8 cellular contexts compared by ENCODE assay signal in genomic region chr19:18340237-18340989, GRCh38. TPM values are rescaled to one million over a fixed set of nuclear protein-coding genes. Genes with fewer than 3 reads are reported as not detected.
DNase-seq lines count a peak whose midpoint lies in the region; ATAC-seq and TF ChIP-seq lines count a peak whose summit lies in the region.

A gene with protein sequence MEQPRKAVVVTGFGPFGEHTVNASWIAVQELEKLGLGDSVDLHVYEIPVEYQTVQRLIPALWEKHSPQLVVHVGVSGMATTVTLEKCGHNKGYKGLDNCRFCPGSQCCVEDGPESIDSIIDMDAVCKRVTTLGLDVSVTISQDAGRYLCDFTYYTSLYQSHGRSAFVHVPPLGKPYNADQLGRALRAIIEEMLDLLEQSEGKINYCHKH (plus strand): TSS chr19:18340598. CDS start chr19:18340682, 84 bp downstream.

- TF ChIP-seq CTCF in astrocyte of the cerebellum (IDR thresholded peaks at IDR 0.05; ENCODE audit: low read depth, low read length, missing control alignments): no peak

- TF ChIP-seq POLR2A in GM18505 (IDR thresholded peaks at IDR 0.05; ENCODE audit: borderline replicate concordance, extremely low read depth, insufficient read depth, insufficient read length): peak; percentile 71

- in situ Hi-C loops in KBM-7 (cut with MboI; ENCODE audit: low pct_unique_long_range_greater_than_20kb, low sequenced_read_pairs) (no loop called here), astrocyte of the cerebellum (cut with HindIII; ENCODE audit: low sequenced_read_pairs) (no loop called here)

- ATAC-seq in GM18505 (IDR thresholded peaks at IDR 0.05; ENCODE audit: unreplicated experiment): no peak
- no peak for ATAC-seq in HG02870 (IDR thresholded peaks at IDR 0.05; ENCODE audit: unreplicated experiment)

- peak within 1 kb of the TSS; percentile 78 for H3K4me3 ChIP-seq in astrocyte of the cerebellum (ENCODE audit: low read depth, low read length)

- DNase-seq in A172 (ENCODE audit: low spot score): no peak
- peak; percentile 47 for DNase-seq in KBM-7
- DNase-seq in T-helper 22 cell (ENCODE audit: low read depth): peak; percentile 27
- no peak for DNase-seq in astrocyte of the cerebellum (ENCODE audit: low read depth)
- peak; percentile 13 to 42 for DNase-seq in hippocampal formation (lab: John Stamatoyannopoulos, UW)
- no peak for DNase-seq in renal cortical epithelial cell (ENCODE audit: low read depth)

RNA-seq across cellular contexts. Expression of the gene that starts here (rescaled TPM):
- 14.6 and 19.1 TPM in 2 replicates for total RNA-seq in A172 (2014; rRNA removed; shearing (Covaris generic))
- 24.0 and 33.2 TPM in 2 replicates for total RNA-seq in renal cortical epithelial cell

Comparison
In these comparisons a context has a peak if more than half of its experiments do, and no peak if none do; other contexts are left out.
1. DNase-seq: peak in KBM-7 (single experiment), T-helper 22 cell (single experiment) and hippocampal formation (2 of 2); none in A172 (single experiment), astrocyte of the cerebellum (single experiment) and renal cortical epithelial cell (single experiment).